ENCODE assay signal across 16 cellular contexts in genomic region chr11:45599161-45599943, GRCh38.
"Had no signal": no experiment of that assay in that cellular context is flagged by ENCODE, and none has a peak within 500 bp of the region (broad histone marks: within the 10 kb centered on the region; RNA-seq: fewer than 3 reads in every experiment).

No MANE protein-coding gene starts in this region.

- H3K27me3 ChIP-seq: vagina had no signal

- H3K9ac ChIP-seq: parathyroid adenoma had no signal

- H3K4me1 ChIP-seq: foreskin keratinocyte, lower lobe of right lung, parathyroid adenoma, tibial artery, vagina had no signal

- ATAC-seq: foreskin keratinocyte; left cardiac atrium; lower lobe of right lung; naive thymus-derived CD4-positive, alpha-beta T cell; stimulated activated effector memory CD8-positive, alpha-beta T cell treated with anti-CD3 and anti-CD28 coated beads, Interleukin-12 subunit alpha, Interleukin-12 subunit beta, amount 100 ng/mL, for 72 hours; upper lobe of right lung had no signal

- H3K36me3 ChIP-seq: left ventricle myocardium inferior, lower lobe of right lung, tibial artery, upper lobe of right lung, vagina had no signal

- DNase-seq: erythroblast; foreskin keratinocyte; immature natural killer cell; kidney; left cardiac atrium; left ventricle myocardium inferior; lower lobe of right lung; naive thymus-derived CD4-positive, alpha-beta T cell; nephron progenitor cell; stimulated activated CD4-positive, alpha-beta T cell treated with anti-CD3 and anti-CD28 coated beads, Interleukin-4, amount 100 ng/mL, for 1 hour; stimulated activated CD8-positive, alpha-beta memory T cell treated with anti-CD3 and anti-CD28 coated beads, Interleukin-4, amount 100 ng/mL, for 48 hours; tibial artery; upper lobe of right lung had no signal

- H3K9me3 ChIP-seq: lower lobe of right lung, upper lobe of right lung, vagina had no signal

- H3K79me2 ChIP-seq: parathyroid adenoma had no signal

- H3K27ac ChIP-seq: foreskin keratinocyte, left ventricle myocardium inferior, lower lobe of right lung, parathyroid adenoma, tibial artery, upper lobe of right lung, vagina had no signal

- H3K4me3 ChIP-seq: left ventricle myocardium inferior, lower lobe of right lung, tibial artery, upper lobe of right lung, vagina had no signal
